1 cellular context compared by ENCODE assay signal in the genomic region with DNA sequence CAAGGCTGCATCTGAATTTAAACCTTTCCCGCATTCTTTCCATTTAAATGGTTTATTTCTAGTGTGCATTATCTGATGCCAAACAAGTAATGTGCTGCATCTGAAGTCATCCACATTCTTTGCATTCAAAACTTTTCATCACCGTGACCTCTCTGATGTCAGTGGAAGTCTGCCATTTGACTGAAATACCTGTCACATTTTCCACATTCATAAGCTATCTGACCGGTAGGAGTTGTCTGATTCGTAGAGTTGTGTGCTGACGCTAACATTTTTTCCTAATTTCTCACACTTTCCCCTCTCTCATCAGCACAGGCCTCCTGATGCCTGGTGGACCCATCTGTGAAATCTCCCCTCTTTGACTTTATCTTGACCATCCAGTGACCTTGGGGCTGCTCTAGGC.
TF ChIP-seq lines count a peak whose summit lies in the region.

No MANE protein-coding gene starts in this region.

TF ChIP-seq in GM23338, 12 proteins besides CTCF, POLR2A, EP300 and RAD21 (continued from another document):
- TF ChIP-seq, protein P1, sequence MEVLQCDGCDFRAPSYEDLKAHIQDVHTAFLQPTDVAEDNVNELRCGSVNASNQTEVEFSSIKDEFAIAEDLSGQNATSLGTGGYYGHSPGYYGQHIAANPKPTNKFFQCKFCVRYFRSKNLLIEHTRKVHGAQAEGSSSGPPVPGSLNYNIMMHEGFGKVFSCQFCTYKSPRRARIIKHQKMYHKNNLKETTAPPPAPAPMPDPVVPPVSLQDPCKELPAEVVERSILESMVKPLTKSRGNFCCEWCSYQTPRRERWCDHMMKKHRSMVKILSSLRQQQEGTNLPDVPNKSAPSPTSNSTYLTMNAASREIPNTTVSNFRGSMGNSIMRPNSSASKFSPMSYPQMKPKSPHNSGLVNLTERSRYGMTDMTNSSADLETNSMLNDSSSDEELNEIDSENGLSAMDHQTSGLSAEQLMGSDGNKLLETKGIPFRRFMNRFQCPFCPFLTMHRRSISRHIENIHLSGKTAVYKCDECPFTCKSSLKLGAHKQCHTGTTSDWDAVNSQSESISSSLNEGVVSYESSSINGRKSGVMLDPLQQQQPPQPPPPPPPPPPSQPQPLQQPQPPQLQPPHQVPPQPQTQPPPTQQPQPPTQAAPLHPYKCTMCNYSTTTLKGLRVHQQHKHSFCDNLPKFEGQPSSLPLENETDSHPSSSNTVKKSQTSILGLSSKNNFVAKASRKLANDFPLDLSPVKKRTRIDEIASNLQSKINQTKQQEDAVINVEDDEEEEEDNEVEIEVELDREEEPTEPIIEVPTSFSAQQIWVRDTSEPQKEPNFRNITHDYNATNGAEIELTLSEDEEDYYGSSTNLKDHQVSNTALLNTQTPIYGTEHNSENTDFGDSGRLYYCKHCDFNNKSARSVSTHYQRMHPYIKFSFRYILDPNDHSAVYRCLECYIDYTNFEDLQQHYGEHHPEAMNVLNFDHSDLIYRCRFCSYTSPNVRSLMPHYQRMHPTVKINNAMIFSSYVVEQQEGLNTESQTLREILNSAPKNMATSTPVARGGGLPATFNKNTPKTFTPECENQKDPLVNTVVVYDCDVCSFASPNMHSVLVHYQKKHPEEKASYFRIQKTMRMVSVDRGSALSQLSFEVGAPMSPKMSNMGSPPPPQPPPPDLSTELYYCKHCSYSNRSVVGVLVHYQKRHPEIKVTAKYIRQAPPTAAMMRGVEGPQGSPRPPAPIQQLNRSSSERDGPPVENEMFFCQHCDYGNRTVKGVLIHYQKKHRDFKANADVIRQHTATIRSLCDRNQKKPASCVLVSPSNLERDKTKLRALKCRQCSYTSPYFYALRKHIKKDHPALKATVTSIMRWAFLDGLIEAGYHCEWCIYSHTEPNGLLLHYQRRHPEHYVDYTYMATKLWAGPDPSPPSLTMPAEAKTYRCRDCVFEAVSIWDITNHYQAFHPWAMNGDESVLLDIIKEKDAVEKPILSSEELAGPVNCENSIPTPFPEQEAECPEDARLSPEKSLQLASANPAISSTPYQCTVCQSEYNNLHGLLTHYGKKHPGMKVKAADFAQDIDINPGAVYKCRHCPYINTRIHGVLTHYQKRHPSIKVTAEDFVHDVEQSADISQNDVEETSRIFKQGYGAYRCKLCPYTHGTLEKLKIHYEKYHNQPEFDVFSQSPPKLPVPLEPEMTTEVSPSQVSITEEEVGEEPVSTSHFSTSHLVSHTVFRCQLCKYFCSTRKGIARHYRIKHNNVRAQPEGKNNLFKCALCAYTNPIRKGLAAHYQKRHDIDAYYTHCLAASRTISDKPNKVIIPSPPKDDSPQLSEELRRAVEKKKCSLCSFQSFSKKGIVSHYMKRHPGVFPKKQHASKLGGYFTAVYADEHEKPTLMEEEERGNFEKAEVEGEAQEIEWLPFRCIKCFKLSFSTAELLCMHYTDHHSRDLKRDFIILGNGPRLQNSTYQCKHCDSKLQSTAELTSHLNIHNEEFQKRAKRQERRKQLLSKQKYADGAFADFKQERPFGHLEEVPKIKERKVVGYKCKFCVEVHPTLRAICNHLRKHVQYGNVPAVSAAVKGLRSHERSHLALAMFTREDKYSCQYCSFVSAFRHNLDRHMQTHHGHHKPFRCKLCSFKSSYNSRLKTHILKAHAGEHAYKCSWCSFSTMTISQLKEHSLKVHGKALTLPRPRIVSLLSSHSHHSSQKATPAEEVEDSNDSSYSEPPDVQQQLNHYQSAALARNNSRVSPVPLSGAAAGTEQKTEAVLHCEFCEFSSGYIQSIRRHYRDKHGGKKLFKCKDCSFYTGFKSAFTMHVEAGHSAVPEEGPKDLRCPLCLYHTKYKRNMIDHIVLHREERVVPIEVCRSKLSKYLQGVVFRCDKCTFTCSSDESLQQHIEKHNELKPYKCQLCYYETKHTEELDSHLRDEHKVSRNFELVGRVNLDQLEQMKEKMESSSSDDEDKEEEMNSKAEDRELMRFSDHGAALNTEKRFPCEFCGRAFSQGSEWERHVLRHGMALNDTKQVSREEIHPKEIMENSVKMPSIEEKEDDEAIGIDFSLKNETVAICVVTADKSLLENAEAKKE (CRISPR knock-in tag; IDR thresholded peaks at IDR 0.05): no peak
- TF ChIP-seq JUNB (IDR thresholded peaks at IDR 0.05; ENCODE audit: unreplicated experiment): no peak
TF ChIP-seq in GM23338: peak in this region for 0.
